In genomic region chr5:56326770-56327169, GRCh38 we compare ENCODE assay signal across 20 cellular contexts.
A peak's percentile ranks its signal among the peaks of the same experiment; 100 is the strongest.
DNase-seq lines count a peak whose midpoint lies in the region; ATAC-seq and TF ChIP-seq lines count a peak whose summit lies in the region.
"Had no signal": no experiment of that assay in that cellular context is flagged by ENCODE, and none has a peak within 500 bp of the region (broad histone marks: within the 10 kb centered on the region; RNA-seq: fewer than 3 reads in every experiment).

No MANE protein-coding gene starts in this region.

- H2AFZ ChIP-seq in trophoblast cell (ENCODE audit: insufficient read depth, low read length, poor library complexity) = no peak overlapping the region

- H3K4me2 ChIP-seq in trophoblast cell (ENCODE audit: low read length) = no peak overlapping the region

- H3K9ac ChIP-seq in trophoblast cell (ENCODE audit: low read length) = no peak overlapping the region

- no peak overlapping the region for H4K8ac ChIP-seq in trophoblast cell (ENCODE audit: low read depth, low read length)

- no peak overlapping the region for H2BK5ac ChIP-seq in trophoblast cell (ENCODE audit: low read depth, low read length, poor library complexity)

- H2BK120ac ChIP-seq in trophoblast cell (ENCODE audit: insufficient read depth, low read length, poor library complexity) = no peak overlapping the region

- peak overlapping the region; percentile 67 for H4K91ac ChIP-seq in trophoblast cell (ENCODE audit: low read depth, low read length)

- H3K36me3 ChIP-seq in trophoblast cell (ENCODE audit: control insufficient read depth in 1 of 2, insufficient read depth in 2 of 2, low read length in 2 of 2) = no peaks in the 10 kb centered on the region
- no peaks in the 10 kb centered on the region for H3K36me3 ChIP-seq in BE2C
- H3K36me3 ChIP-seq: cardiac muscle cell, sigmoid colon, thoracic aorta had no signal

- H3K4me1 Mint-ChIP-seq in activated T-cell treated with anti-CD3 and anti-CD28 coated beads, Interleukin-2, amount 50 U/mL, for 72 hours (ENCODE audit: low read depth) = peaks cover 87% of the 10 kb centered on the region
- H3K4me1 Mint-ChIP-seq in activated T-cell treated with anti-CD3 and anti-CD28 coated beads, Interleukin-2, amount 50 U/mL, for 4 hours (ENCODE audit: low read depth) = peaks cover 79% of the 10 kb centered on the region
- H3K4me1 Mint-ChIP-seq in T-helper 2 cell treated with Interferon-gamma antibody and Interleukin-4, amounts not matched to agents 5 μg/mL and 100 μg/mL, for 36 hours (ENCODE audit: low read depth) = peaks cover 70% of the 10 kb centered on the region
- H3K4me1 Mint-ChIP-seq in activated naive CD8-positive, alpha-beta T cell treated with anti-CD3 and anti-CD28 coated beads, Interleukin-2, amount 10 ng/mL, durations not matched to agents 7 days and 5 days = peaks cover 54% of the 10 kb centered on the region

- no peak overlapping the region for H3K27ac ChIP-seq in trophoblast cell (ENCODE audit: low read depth, low read length)
- H3K27ac ChIP-seq: cardiac muscle cell, HL-60, sigmoid colon, thoracic aorta had no signal

- H2AK5ac ChIP-seq in trophoblast cell (ENCODE audit: low read length) = peak overlapping the region; percentile 84

- H3K23ac ChIP-seq in trophoblast cell (ENCODE audit: low read length) = no peak overlapping the region

- POLR2A ChIA-PET in activated naive CD8-positive, alpha-beta T cell treated with anti-CD3 and anti-CD28 coated beads, Interleukin-2, amount 10 ng/mL, durations not matched to agents 7 days and 5 days (lab: Charles Lee) = interaction anchor here (2.7 kb wide), 1 partner anchor 488 kb away, joined by 9 read pairs; the partner anchor contains the start of gene MAP3K1

- H3K79me1 ChIP-seq in trophoblast cell (ENCODE audit: low read length) = peaks cover 22% of the 10 kb centered on the region

- H3K4me1 ChIP-seq in trophoblast cell (ENCODE audit: control insufficient read depth in 1 of 2, insufficient read depth in 2 of 2, low read length in 2 of 2) (peaks cover 5 to 19% of the 10 kb centered on the region in 2 experiments), BE2C (peaks cover 46% of the 10 kb centered on the region)
- H3K4me1 ChIP-seq: sigmoid colon had no signal

- H4K12ac ChIP-seq in trophoblast cell (ENCODE audit: low read depth, low read length) = no peak overlapping the region

- no peaks in the 10 kb centered on the region for H3K27me3 Mint-ChIP-seq in activated T-cell treated with anti-CD3 and anti-CD28 coated beads, Interleukin-2, amount 50 U/mL, for 72 hours (ENCODE audit: low read depth)
- peaks cover 2% of the 10 kb centered on the region for H3K27me3 Mint-ChIP-seq in activated T-cell treated with anti-CD3 and anti-CD28 coated beads, Interleukin-2, amount 50 U/mL, for 4 hours (ENCODE audit: low read depth)
- H3K27me3 Mint-ChIP-seq in T-helper 2 cell treated with Interferon-gamma antibody and Interleukin-4, amounts not matched to agents 5 μg/mL and 100 μg/mL, for 36 hours (ENCODE audit: low read depth) = no peaks in the 10 kb centered on the region
- no peaks in the 10 kb centered on the region for H3K27me3 Mint-ChIP-seq in activated naive CD8-positive, alpha-beta T cell treated with anti-CD3 and anti-CD28 coated beads, Interleukin-2, amount 10 ng/mL, durations not matched to agents 7 days and 5 days
- H3K27me3 Mint-ChIP-seq: memory B cell had no signal

- H3K27me3 ChIP-seq in trophoblast cell (ENCODE audit: insufficient read depth, low read length) (no peaks in the 10 kb centered on the region), BE2C (no peaks in the 10 kb centered on the region)
- H3K27me3 ChIP-seq: cardiac muscle cell, sigmoid colon had no signal

- TF ChIP-seq CTCF in BE2C (IDR thresholded peaks at IDR 0.05; ENCODE audit: low read depth, low read length) = no peak

- no peak for ATAC-seq in activated T-cell treated with anti-CD3 and anti-CD28 coated beads, Interleukin-2, amount 50 U/mL, for 72 hours (replicated peaks in 1 of 2)
- ATAC-seq in activated T-cell treated with anti-CD3 and anti-CD28 coated beads, Interleukin-2, amount 50 U/mL, for 4 hours = no peak
- ATAC-seq in activated naive CD8-positive, alpha-beta T cell treated with anti-CD3 and anti-CD28 coated beads, Interleukin-2, amount 10 ng/mL, durations not matched to agents 7 days and 5 days (ENCODE audit: low read depth) = no peak
- no peak for ATAC-seq in GM19467 (IDR thresholded peaks at IDR 0.05; ENCODE audit: unreplicated experiment)

- peak overlapping the region; percentile 49 for H3K4ac ChIP-seq in trophoblast cell (ENCODE audit: low read depth, low read length)

- H3K14ac ChIP-seq in trophoblast cell (ENCODE audit: low read length) = peak overlapping the region; percentile 83

- no peaks in the 10 kb centered on the region for H3K79me2 ChIP-seq in trophoblast cell (ENCODE audit: control insufficient read depth, insufficient read depth, low read length, poor library complexity)

- H3K4me3 Mint-ChIP-seq in activated T-cell treated with anti-CD3 and anti-CD28 coated beads, Interleukin-2, amount 50 U/mL, for 72 hours = peak overlapping the region; percentile 65 to 75
- no peak overlapping the region for H3K4me3 Mint-ChIP-seq in activated T-cell treated with anti-CD3 and anti-CD28 coated beads, Interleukin-2, amount 50 U/mL, for 4 hours
- peak overlapping the region; percentile 62 for H3K4me3 Mint-ChIP-seq in T-helper 2 cell treated with Interferon-gamma antibody and Interleukin-4, amounts not matched to agents 5 μg/mL and 100 μg/mL, for 36 hours
- peak overlapping the region; percentile 57 for H3K4me3 Mint-ChIP-seq in activated naive CD8-positive, alpha-beta T cell treated with anti-CD3 and anti-CD28 coated beads, Interleukin-2, amount 10 ng/mL, durations not matched to agents 7 days and 5 days

- H3K4me3 ChIP-seq in trophoblast cell (ENCODE audit: low read depth, low read length) = no peak overlapping the region
- no peak overlapping the region for H3K4me3 ChIP-seq in BE2C (ENCODE audit: low read depth, low read length)
- H3K4me3 ChIP-seq: cardiac muscle cell, sigmoid colon, thoracic aorta had no signal

- no peaks in the 10 kb centered on the region for H3K9me3 ChIP-seq in trophoblast cell (ENCODE audit: insufficient read depth, low read depth, low read length)
- H3K9me3 ChIP-seq in BE2C = no peaks in the 10 kb centered on the region; the same call in 1 of the 2 replicates
- H3K9me3 ChIP-seq: sigmoid colon, thoracic aorta had no signal

- no peak overlapping the region for H3K18ac ChIP-seq in trophoblast cell (ENCODE audit: low read length)

- peak overlapping the region; percentile 16 for H3K27ac Mint-ChIP-seq in activated T-cell treated with anti-CD3 and anti-CD28 coated beads, Interleukin-2, amount 50 U/mL, for 72 hours
- peak overlapping the region; percentile 82 for H3K27ac Mint-ChIP-seq in T-helper 2 cell treated with Interferon-gamma antibody and Interleukin-4, amounts not matched to agents 5 μg/mL and 100 μg/mL, for 36 hours
- peak overlapping the region; percentile 83 for H3K27ac Mint-ChIP-seq in activated naive CD8-positive, alpha-beta T cell treated with anti-CD3 and anti-CD28 coated beads, Interleukin-2, amount 10 ng/mL, durations not matched to agents 7 days and 5 days

- peak overlapping the region; percentile 87 for H2BK12ac ChIP-seq in trophoblast cell (ENCODE audit: low read length)

- H3K36me3 Mint-ChIP-seq in activated T-cell treated with anti-CD3 and anti-CD28 coated beads, Interleukin-2, amount 50 U/mL, for 72 hours (ENCODE audit: insufficient read depth in 2 of 2) = no peaks in the 10 kb centered on the region
- H3K36me3 Mint-ChIP-seq in activated T-cell treated with anti-CD3 and anti-CD28 coated beads, Interleukin-2, amount 50 U/mL, for 4 hours (ENCODE audit: insufficient read depth) = no peaks in the 10 kb centered on the region
- H3K36me3 Mint-ChIP-seq in T-helper 2 cell treated with Interferon-gamma antibody and Interleukin-4, amounts not matched to agents 5 μg/mL and 100 μg/mL, for 36 hours (ENCODE audit: low read depth) = peaks cover 2% of the 10 kb centered on the region
- H3K36me3 Mint-ChIP-seq in activated naive CD8-positive, alpha-beta T cell treated with anti-CD3 and anti-CD28 coated beads, Interleukin-2, amount 10 ng/mL, durations not matched to agents 7 days and 5 days = peaks cover 2% of the 10 kb centered on the region
- H3K36me3 Mint-ChIP-seq: memory B cell had no signal

- no peaks in the 10 kb centered on the region for H3K9me3 Mint-ChIP-seq in activated T-cell treated with anti-CD3 and anti-CD28 coated beads, Interleukin-2, amount 50 U/mL, for 72 hours
- no peaks in the 10 kb centered on the region for H3K9me3 Mint-ChIP-seq in activated T-cell treated with anti-CD3 and anti-CD28 coated beads, Interleukin-2, amount 50 U/mL, for 4 hours
- no peaks in the 10 kb centered on the region for H3K9me3 Mint-ChIP-seq in T-helper 2 cell treated with Interferon-gamma antibody and Interleukin-4, amounts not matched to agents 5 μg/mL and 100 μg/mL, for 36 hours
- H3K9me3 Mint-ChIP-seq in activated naive CD8-positive, alpha-beta T cell treated with anti-CD3 and anti-CD28 coated beads, Interleukin-2, amount 10 ng/mL, durations not matched to agents 7 days and 5 days = no peaks in the 10 kb centered on the region
- H3K9me3 Mint-ChIP-seq: memory B cell had no signal

- no peak for DNase-seq in activated T-cell treated with anti-CD3 and anti-CD28 coated beads, Interleukin-2, amount 50 U/mL, for 72 hours
- no peak for DNase-seq in activated T-cell treated with anti-CD3 and anti-CD28 coated beads, Interleukin-2, amount 50 U/mL, for 4 hours
- DNase-seq in T-helper 2 cell treated with Interferon-gamma antibody and Interleukin-4, amounts not matched to agents 5 μg/mL and 100 μg/mL, for 36 hours (ENCODE audit: low spot score) = no peak
- DNase-seq in activated naive CD8-positive, alpha-beta T cell treated with anti-CD3 and anti-CD28 coated beads, Interleukin-2, amount 10 ng/mL, durations not matched to agents 7 days and 5 days = no peak
- DNase-seq in trophoblast cell = no peak
- DNase-seq in stimulated activated CD4-positive, alpha-beta T cell treated with anti-CD3 and anti-CD28 coated beads, Interleukin-4, amount 100 ng/mL, for 24 hours = no peak
- DNase-seq in BE2C = no peak
- DNase-seq: DMS53, GF-D8, H7, NCI-H1092, NCI-H2029, NCI-H345, NCI-H82, sigmoid colon had no signal

- WGBS in trophoblast cell (ENCODE audit: extremely low coverage, insufficient coverage, insufficient read length) = no CpG with 5 or more reads among the region's 3 CpGs

Comparison
In these comparisons a context has a peak if more than half of its experiments do, and no peak if none do; other contexts are left out.
1. H3K27ac Mint-ChIP-seq: peak in every context shown above with its lines; median percentile 83 in activated naive CD8-positive, alpha-beta T cell treated with anti-CD3 and anti-CD28 coated beads, Interleukin-2, amount 10 ng/mL, durations not matched to agents 7 days and 5 days; 82 in T-helper 2 cell treated with Interferon-gamma antibody and Interleukin-4, amounts not matched to agents 5 μg/mL and 100 μg/mL, for 36 hours; 16 in activated T-cell treated with anti-CD3 and anti-CD28 coated beads, Interleukin-2, amount 50 U/mL, for 72 hours.